ENCODE assay signal across 8 cellular contexts in genomic region chr2:101418704-101419663, GRCh38. TPM values are rescaled to one million over a fixed set of nuclear protein-coding genes. Genes with fewer than 3 reads are reported as not detected.
A peak's percentile ranks its signal among the peaks of the same experiment; 100 is the strongest.
DNase-seq lines count a peak whose midpoint lies in the region; ATAC-seq and TF ChIP-seq lines count a peak whose summit lies in the region.

No MANE protein-coding gene starts in this region.

- TF ChIP-seq CTCF in 22Rv1 (IDR thresholded peaks at IDR 0.05), result peak; percentile 84
- TF ChIP-seq CTCF in GM12874 (IDR thresholded peaks at IDR 0.05; ENCODE audit: insufficient read depth, low read depth, low read length), result peak; percentile 54
- TF ChIP-seq CTCF in endodermal cell (conservative IDR thresholded peaks at IDR 0.05), result peak; percentile 85

- no peak overlapping the region for H3K4me3 Mint-ChIP-seq in endodermal cell

- H3K9me3 Mint-ChIP-seq in endodermal cell, result no peaks in the 10 kb centered on the region

- H3K9ac ChIP-seq in endodermal cell (ENCODE audit: extremely low read depth, low read length, poor library complexity, severe bottlenecking), result no peak overlapping the region

- ATAC-seq in GM21390 (IDR thresholded peaks at IDR 0.05; ENCODE audit: unreplicated experiment), result no peak

- H3K27me3 ChIP-seq in endodermal cell (ENCODE audit: control insufficient read depth, insufficient read depth, low read length, poor library complexity, severe bottlenecking), result no peaks in the 10 kb centered on the region

- no peak overlapping the region for H3K4me3 ChIP-seq in endodermal cell (ENCODE audit: low read length)

- H3K36me3 ChIP-seq in endodermal cell (ENCODE audit: control insufficient read depth, insufficient read depth, low read length), result no peaks in the 10 kb centered on the region

- DNase-seq in NCI-H460 (ENCODE audit: extremely low read depth, low read depth) (peak; percentile 50), endodermal cell (peak; percentile 74), mucosa of gallbladder (ENCODE audit: low spot score) (peak; percentile 73)
- peak; percentile 52 to 67 for DNase-seq in activated CD4-positive, alpha-beta T cell treated with anti-CD3 and anti-CD28 coated beads, Interleukin-2, amount 50 U/mL, for 48 hours
- DNase-seq in stimulated activated naive CD4-positive, alpha-beta T cell (lab: John Stamatoyannopoulos, UW), result peak; percentile 6 to 77 (median 36)

- H3K4me1 ChIP-seq in endodermal cell (ENCODE audit: control insufficient read depth, insufficient read depth, low read length), result no peaks in the 10 kb centered on the region

- no peak overlapping the region for H3K27ac Mint-ChIP-seq in endodermal cell

- no peak overlapping the region for H3K27ac ChIP-seq in 22Rv1
- H3K27ac ChIP-seq in endodermal cell (ENCODE audit: low read depth, low read length), result no peak overlapping the region

- peaks cover 9% of the 10 kb centered on the region for H3K27me3 Mint-ChIP-seq in endodermal cell (ENCODE audit: insufficient read depth)

- H3K9me3 ChIP-seq in endodermal cell (ENCODE audit: control insufficient read depth, low read length), result no peaks in the 10 kb centered on the region

- H3K4me1 Mint-ChIP-seq in endodermal cell, result no peaks in the 10 kb centered on the region

- WGBS in endodermal cell (ENCODE audit: insufficient coverage in 1 of 2, insufficient read length in 1 of 2), 2 experiments, result 86 to 88% methylated on average over 20 of the region's 20 CpGs

- H3K36me3 Mint-ChIP-seq in endodermal cell (ENCODE audit: low read depth), result no peaks in the 10 kb centered on the region

RNA-seq across cellular contexts. Expression of gene CREG2, which starts 31.7 kb away (rescaled TPM):
- 0.10 and 0.20 TPM in 2 replicates for total RNA-seq in NCI-H460 (2014; rRNA removed; shearing (Covaris generic))
- 0.01 and 0.58 TPM in 2 replicates for polyA plus RNA-seq in NCI-H460 (2014; cell fraction: nucleus; rRNA removed)
- total RNA-seq in endodermal cell, result under 1 TPM in 1 of 2 donors, not detected in 1; 0.13 TPM
- 0.53 TPM for polyA plus RNA-seq in endodermal cell (2013, experiment 1 of 2)
- 0.08 TPM for polyA plus RNA-seq in endodermal cell (2013, experiment 2 of 2)
- total RNA-seq in mucosa of gallbladder, result 0.26 TPM

RNA-seq across cellular contexts. Expression of gene RFX8, which starts 55.9 kb away (rescaled TPM):
- 0.12 TPM in 1 of 2 replicates, not detected in the other for total RNA-seq in NCI-H460 (2014; rRNA removed; shearing (Covaris generic))
- polyA plus RNA-seq in NCI-H460 (2014; cell fraction: nucleus; rRNA removed), result not detected in 2 replicates
- total RNA-seq in endodermal cell, result not detected
- not detected for polyA plus RNA-seq in endodermal cell (2013, experiment 1 of 2)
- 0.21 TPM for polyA plus RNA-seq in endodermal cell (2013, experiment 2 of 2)
- 0.29 TPM for total RNA-seq in mucosa of gallbladder
